Comparison of ENCODE assay signal across 26 cellular contexts in genomic region chr5:8831251-8831650, GRCh38.
DNase-seq lines count a peak whose midpoint lies in the region; ATAC-seq, FAIRE-seq and TF ChIP-seq lines count a peak whose summit lies in the region.
"Had no signal": no experiment of that assay in that cellular context is flagged by ENCODE, and none has a peak within 500 bp of the region (broad histone marks: within the 10 kb centered on the region; RNA-seq: fewer than 3 reads in every experiment).

No MANE protein-coding gene starts in this region.

- H3K9me3 ChIP-seq in mucosa of descending colon = no peaks in the 10 kb centered on the region
- H3K9me3 ChIP-seq in trophoblast cell (ENCODE audit: insufficient read depth, low read depth, low read length) = no peaks in the 10 kb centered on the region
- H3K9me3 ChIP-seq: A549 had no signal

- TF ChIP-seq CTCF in mucosa of descending colon (IDR thresholded peaks at IDR 0.05) = no peak

- in situ Hi-C loops in Caki2 (cut with HindIII; ENCODE audit: low pct_unique_long_range_greater_than_20kb, low sequenced_read_pairs) = no loop called here

- H3K14ac ChIP-seq in trophoblast cell (ENCODE audit: low read length) = no peak overlapping the region

- ATAC-seq in mucosa of descending colon = peak; percentile 49
- ATAC-seq: A549 had no signal

- no peak overlapping the region for H3K27ac ChIP-seq in trophoblast cell (ENCODE audit: low read depth, low read length)
- H3K27ac ChIP-seq: A549, RWPE1, SK-N-MC had no signal

- H2BK12ac ChIP-seq in trophoblast cell (ENCODE audit: low read length) = no peak overlapping the region

- no peak overlapping the region for H3K4me2 ChIP-seq in trophoblast cell (ENCODE audit: low read length)
- H3K4me2 ChIP-seq: A549 had no signal

- no peak overlapping the region for H3K4me3 ChIP-seq in mucosa of descending colon
- no peak overlapping the region for H3K4me3 ChIP-seq in trophoblast cell (ENCODE audit: low read depth, low read length)
- H3K4me3 ChIP-seq: A549, SK-N-MC had no signal

- H4K91ac ChIP-seq in trophoblast cell (ENCODE audit: low read depth, low read length) = no peak overlapping the region

- no peak overlapping the region for H2AFZ ChIP-seq in trophoblast cell (ENCODE audit: insufficient read depth, low read length, poor library complexity)

- H3K36me3 ChIP-seq in mucosa of descending colon (ENCODE audit: low read depth) = no peaks in the 10 kb centered on the region
- no peaks in the 10 kb centered on the region for H3K36me3 ChIP-seq in trophoblast cell (ENCODE audit: control insufficient read depth in 1 of 2, insufficient read depth in 2 of 2, low read length in 2 of 2)

- DNase-seq in Caki2 (ENCODE audit: low read depth) = peak; percentile 67
- DNase-seq in OCI-M1 (lab: John Stamatoyannopoulos, UW) = peak; percentile 6
- no peak for DNase-seq in mucosa of descending colon
- no peak for DNase-seq in DMS153 (lab: John Stamatoyannopoulos, UW)
- DNase-seq in activated CD4-positive, alpha-beta T cell treated with anti-CD3 and anti-CD28 coated beads, Interleukin-2, amount 50 U/mL, for 1 hour = no peak
- no peak for DNase-seq in epidermal melanocyte (ENCODE audit: insufficient read length, low spot score)
- DNase-seq in trophoblast cell = no peak
- DNase-seq: C1 segment of cervical spinal cord; Caco-2; CD4-positive, alpha-beta memory T cell; DND-41; GOT3; HCEC 1CT; KG1; MM.1S; NCI-H1048; NCI-H1417; NCI-H1694; NCI-H2029 treated with DMSO at 0.1 percent for 48 hours; NCI-H2227 treated with DMSO at 0.1 percent for 48 hours; NCI-H526 treated with DMSO at 0.1 percent for 48 hours; SHP77 had no signal

- H4K12ac ChIP-seq in trophoblast cell (ENCODE audit: low read depth, low read length) = no peak overlapping the region

- FAIRE-seq in colon (lab: Jason Lieb, UNC) = peak; percentile 61
- FAIRE-seq: A549 had no signal

- H3K4ac ChIP-seq in trophoblast cell (ENCODE audit: low read depth, low read length) = no peak overlapping the region

- H3K79me2 ChIP-seq in trophoblast cell (ENCODE audit: control insufficient read depth, insufficient read depth, low read length, poor library complexity) = no peaks in the 10 kb centered on the region

- no peak overlapping the region for H3K18ac ChIP-seq in trophoblast cell (ENCODE audit: low read length)

- H3K9ac ChIP-seq in trophoblast cell (ENCODE audit: low read length) = no peak overlapping the region

- WGBS in trophoblast cell (ENCODE audit: extremely low coverage, insufficient coverage, insufficient read length) = no CpG with 5 or more reads among the region's 3 CpGs

- H3K79me1 ChIP-seq in trophoblast cell (ENCODE audit: low read length) = peaks cover 18% of the 10 kb centered on the region

- no peak overlapping the region for H2AK5ac ChIP-seq in trophoblast cell (ENCODE audit: low read length)

- no peaks in the 10 kb centered on the region for H3K27me3 ChIP-seq in trophoblast cell (ENCODE audit: insufficient read depth, low read length)

- H2BK120ac ChIP-seq in trophoblast cell (ENCODE audit: insufficient read depth, low read length, poor library complexity) = no peak overlapping the region

- H4K8ac ChIP-seq in trophoblast cell (ENCODE audit: low read depth, low read length) = no peak overlapping the region

- H2BK5ac ChIP-seq in trophoblast cell (ENCODE audit: low read depth, low read length, poor library complexity) = no peak overlapping the region

- no peaks in the 10 kb centered on the region for H3K4me1 ChIP-seq in mucosa of descending colon (ENCODE audit: low read depth)
- H3K4me1 ChIP-seq in trophoblast cell (ENCODE audit: control insufficient read depth in 1 of 2, insufficient read depth in 2 of 2, low read length in 2 of 2) = peaks cover 12 to 15% of the 10 kb centered on the region in 2 experiments
- H3K4me1 ChIP-seq: Caco-2 had no signal

- intact Hi-C loops in mucosa of descending colon (cut with DNase I, micrococcal nuclease) = no loop called here

- H3K23ac ChIP-seq in trophoblast cell (ENCODE audit: low read length) = no peak overlapping the region

Comparison
In these comparisons a context has a peak if more than half of its experiments do, and no peak if none do; other contexts are left out.
1. DNase-seq: peak in Caki2 (single experiment) and OCI-M1 (single experiment); none in mucosa of descending colon (0 of 3), DMS153 (single experiment), activated CD4-positive, alpha-beta T cell treated with anti-CD3 and anti-CD28 coated beads, Interleukin-2, amount 50 U/mL, for 1 hour (single experiment), epidermal melanocyte (single experiment) and trophoblast cell (0 of 2).